ENCODE assay signal across 16 cellular contexts in the genomic region with DNA sequence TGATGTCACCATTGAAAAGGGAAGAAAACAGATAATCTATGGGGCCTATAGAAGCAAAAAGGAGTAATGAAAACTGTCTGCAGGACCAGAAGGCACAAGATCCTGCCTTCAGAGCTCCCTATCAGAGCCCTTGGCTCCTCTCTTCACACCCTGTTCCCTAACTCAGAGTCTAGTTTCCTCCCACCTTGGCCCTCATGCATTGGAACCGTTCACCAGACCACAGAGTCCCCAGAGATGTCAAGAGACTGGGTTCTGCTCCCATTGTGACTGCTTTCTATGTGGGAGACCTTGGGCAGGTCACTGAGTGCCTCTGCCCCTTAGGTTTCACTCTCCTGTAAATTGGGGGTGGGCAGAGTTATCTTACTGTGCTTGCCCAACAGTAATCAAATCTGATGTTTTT.
DNase-seq lines count a peak whose midpoint lies in the region; ATAC-seq, FAIRE-seq and TF ChIP-seq lines count a peak whose summit lies in the region.
"Had no signal": no experiment of that assay in that cellular context is flagged by ENCODE, and none has a peak within 500 bp of the region (broad histone marks: within the 10 kb centered on the region; RNA-seq: fewer than 3 reads in every experiment).

No MANE protein-coding gene starts in this region.

- H3K4me1 ChIP-seq in K562 (replicated peaks in 1 of 2; ENCODE audit: control insufficient read depth in 2 of 2, insufficient read depth in 2 of 2, low read length in 2 of 2) = peaks cover 0 to 3% of the 10 kb centered on the region in 2 experiments; a peak in 2 of 5 replicates

- CTCF ChIA-PET in K562 (lab: Yijun Ruan, JAX; ENCODE audit: low intra/inter-chr PET ratio) = no interaction called here

- H3K36me3 ChIP-seq in K562 (ENCODE audit: control insufficient read depth, insufficient read depth, low read length) = no peaks in the 10 kb centered on the region

- no peak for TF ChIP-seq RAD21 in K562 (CRISPR knock-in tag; conservative IDR thresholded peaks at IDR 0.05 in 1 of 2, IDR thresholded peaks at IDR 0.05 in 1 of 2)

- no peak overlapping the region for H3K4me3 ChIP-seq in K562

- TF ChIP-seq CTCF in K562 (IDR thresholded peaks at IDR 0.05 in 2 of 3, conservative IDR thresholded peaks at IDR 0.05 in 1 of 3; ENCODE audit: insufficient read depth in 2 of 3, low read depth in 1 of 3, low read length in 3 of 3) = no peak

- H3K9ac ChIP-seq in K562 (ENCODE audit: insufficient read depth in 1 of 2, low read depth in 2 of 2, low read length in 2 of 2) = no peak overlapping the region

- FAIRE-seq in K562 (lab: Jason Lieb, UNC) = no peak
- FAIRE-seq: astrocyte, GM12891 had no signal

- no TSS peak for BruUV-seq in K562 (replicated peaks; lab: Mats Ljungman, UMichigan)

- in situ Hi-C loops in K562 (cut with MboI) = no loop called here

- H3K27me3 ChIP-seq in K562 (ENCODE audit: control insufficient read depth in 2 of 2, insufficient read depth in 2 of 2, low read length in 2 of 2) = no peaks in the 10 kb centered on the region

- POLR2A ChIA-PET in K562 (lab: Yijun Ruan, JAX) = no interaction called here

- no peak overlapping the region for H3K4me2 ChIP-seq in K562 (ENCODE audit: insufficient read depth, low read length)

- no peaks in the 10 kb centered on the region for H4K20me1 ChIP-seq in K562 (replicated peaks; ENCODE audit: control insufficient read depth, insufficient read depth, low read length)

- no peaks in the 10 kb centered on the region for H3K79me2 ChIP-seq in K562 (ENCODE audit: control insufficient read depth, insufficient read depth, low read length)

- TF ChIP-seq POLR2A in K562 (conservative IDR thresholded peaks at IDR 0.05) = no peak

- WGBS in K562 (ENCODE audit: insufficient coverage, low coverage, missing lambda C conversion rate) = 0% methylated on average over 1 of the region's 1 CpG

- no peak for TF ChIP-seq EP300 in K562 (IDR thresholded peaks at IDR 0.05; ENCODE audit: low read length)

- no peak overlapping the region for H2AFZ ChIP-seq in K562 (ENCODE audit: low read depth, low read length)

- no peaks in the 10 kb centered on the region for H3K9me3 ChIP-seq in K562 (replicated peaks; ENCODE audit: control insufficient read depth, insufficient read depth, low read depth, low read length)

- H3K27ac ChIP-seq in K562 (ENCODE audit: extremely low read depth, low read depth, low read length) = no peak overlapping the region

- DNase-seq in ELF-1 (ENCODE audit: low read depth, low spot score) (peak; percentile 11), K562 (ENCODE audit: extremely low read depth in 1 of 4, low spot score in 3 of 4) (no peak), ecto neural progenitor cell (ENCODE audit: low spot score) (no peak), NCI-H1436 (lab: John Stamatoyannopoulos, UW) (no peak), nucleus accumbens (lab: John Stamatoyannopoulos, UW) (no peak)
- DNase-seq: activated T-cell treated with anti-CD3 and anti-CD28 coated beads, Interleukin-2, amount 50 U/mL, for 72 hours; effector memory CD4-positive, alpha-beta T cell; foreskin melanocyte; Karpas-422; natural killer cell; NCI-H524 had no signal

- H3K9me1 ChIP-seq in K562 (ENCODE audit: control insufficient read depth, insufficient read depth, low read length) = no peaks in the 10 kb centered on the region

- peak; percentile 73 for ATAC-seq in GM19452 (IDR thresholded peaks at IDR 0.05; ENCODE audit: unreplicated experiment)
- ATAC-seq in HG03378 (IDR thresholded peaks at IDR 0.05; ENCODE audit: unreplicated experiment) = peak; percentile 91
- peak; percentile 50; the same call in 1 of the 3 replicates for ATAC-seq in K562
- ATAC-seq: activated T-cell treated with anti-CD3 and anti-CD28 coated beads, Interleukin-2, amount 50 U/mL, for 72 hours; natural killer cell; sciatic nerve had no signal

- intact Hi-C loops in K562 (cut with micrococcal nuclease) = no loop called here

TF ChIP-seq in K562, 482 proteins besides CTCF, POLR2A, EP300 and RAD21:
- TF ChIP-seq RBM15 (IDR thresholded peaks at IDR 0.05; ENCODE audit: insufficient read depth, low read length) (no peak), CHCHD3 (CRISPR knock-in tag; IDR thresholded peaks at IDR 0.05) (no peak), BRD9 (IDR thresholded peaks at IDR 0.05; ENCODE audit: low read depth, partially characterized antibody) (no peak), FOXK2 (conservative IDR thresholded peaks at IDR 0.05 in 1 of 2, IDR thresholded peaks at IDR 0.05 in 1 of 2; ENCODE audit: low read depth in 2 of 2) (no peak), ZNF316 (IDR thresholded peaks at IDR 0.05) (no peak), ZSCAN29 (IDR thresholded peaks at IDR 0.05) (no peak), HMG20B (CRISPR knock-in tag; IDR thresholded peaks at IDR 0.05) (no peak), HLTF (IDR thresholded peaks at IDR 0.05) (no peak), ESRRA (IDR thresholded peaks at IDR 0.05; ENCODE audit: borderline replicate concordance, low read depth) (no peak)
- TF ChIP-seq, protein P1, sequence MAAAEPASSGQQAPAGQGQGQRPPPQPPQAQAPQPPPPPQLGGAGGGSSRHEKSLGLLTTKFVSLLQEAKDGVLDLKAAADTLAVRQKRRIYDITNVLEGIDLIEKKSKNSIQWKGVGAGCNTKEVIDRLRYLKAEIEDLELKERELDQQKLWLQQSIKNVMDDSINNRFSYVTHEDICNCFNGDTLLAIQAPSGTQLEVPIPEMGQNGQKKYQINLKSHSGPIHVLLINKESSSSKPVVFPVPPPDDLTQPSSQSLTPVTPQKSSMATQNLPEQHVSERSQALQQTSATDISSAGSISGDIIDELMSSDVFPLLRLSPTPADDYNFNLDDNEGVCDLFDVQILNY (CRISPR knock-in tag; IDR thresholded peaks at IDR 0.05) = no peak
